6 cellular contexts compared by ENCODE assay signal in the genomic region with DNA sequence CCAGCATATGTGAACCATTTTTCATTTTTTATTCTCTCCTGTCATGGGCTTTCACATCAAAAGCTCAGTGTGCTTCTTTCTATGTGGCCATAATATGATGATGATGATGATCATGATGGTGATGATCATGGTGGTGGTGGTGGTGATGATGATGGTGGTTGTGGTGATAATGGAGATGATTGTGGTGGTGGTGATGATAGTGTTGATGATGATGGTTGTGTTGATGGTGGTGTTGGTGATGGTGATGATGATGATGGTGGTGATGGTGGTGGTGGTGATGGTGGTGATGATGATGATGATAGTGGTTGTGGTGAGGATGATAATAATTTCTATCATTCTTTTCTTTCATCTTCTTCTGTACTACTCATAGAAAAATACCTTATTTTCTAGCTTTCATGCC.
"Had no signal": no experiment of that assay in that cellular context is flagged by ENCODE, and none has a peak within 500 bp of the region (broad histone marks: within the 10 kb centered on the region; RNA-seq: fewer than 3 reads in every experiment).

No MANE protein-coding gene starts in this region.

- DNase-seq: IMR-90, KBM-7, KG1 had no signal

- H3K4me2 ChIP-seq: KMS-11 had no signal

- FAIRE-seq: K562 had no signal

- H3K27ac ChIP-seq: HL-60, KMS-11 had no signal

- H3K4me3 ChIP-seq: K562 had no signal

- H3K9ac ChIP-seq: KMS-11 had no signal

- ATAC-seq: K562 had no signal
